1 cellular context compared by ENCODE assay signal in the genomic region with DNA sequence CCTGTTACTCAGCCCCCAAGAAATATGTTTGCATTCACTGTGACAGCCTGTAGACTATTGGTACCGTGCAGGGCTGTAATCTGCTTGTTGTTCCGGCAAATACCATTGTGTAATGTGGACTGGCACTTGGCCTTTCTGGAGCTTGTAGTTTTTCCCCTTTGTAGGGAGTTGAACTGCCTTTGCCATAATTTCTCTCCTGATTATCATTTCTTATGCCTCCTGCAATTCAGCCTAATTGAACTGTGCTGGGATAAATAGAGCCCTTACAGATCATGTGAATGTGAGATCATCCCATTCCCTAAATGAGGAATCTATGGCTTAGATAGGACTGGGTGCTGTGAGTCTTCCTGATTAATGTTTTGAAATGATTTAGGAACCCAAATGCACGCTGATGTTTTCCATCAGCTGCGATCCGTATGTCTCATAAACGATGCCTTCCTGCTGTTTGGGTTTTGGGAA.
TF ChIP-seq lines count a peak whose summit lies in the region.

No MANE protein-coding gene starts in this region.

TF ChIP-seq in HEK293, 187 proteins besides CTCF, POLR2A, EP300 and RAD21 (continued from another document):
- no peak for TF ChIP-seq PATZ1 (tag by site-specific recombination; IDR thresholded peaks at IDR 0.05)
- TF ChIP-seq ZXDB (tag by site-specific recombination; IDR thresholded peaks at IDR 0.05): no peak
- no peak for TF ChIP-seq ZNF174 (tag by site-specific recombination; IDR thresholded peaks at IDR 0.05)
- peak; percentile 56; the same call in 1 of the 2 replicates for TF ChIP-seq ZNF501 (tag by site-specific recombination; IDR thresholded peaks at IDR 0.05)
- no peak for TF ChIP-seq ZBTB7A (tag by site-specific recombination; IDR thresholded peaks at IDR 0.05; ENCODE audit: low read depth)
- peak; percentile 90 for TF ChIP-seq WT1 (tag by site-specific recombination; IDR thresholded peaks at IDR 0.05)
- TF ChIP-seq ZNF629 (tag by site-specific recombination; IDR thresholded peaks at IDR 0.05): peak; percentile 71
